In genomic region chr2:78721302-78722033, GRCh38 we compare ENCODE assay signal across 18 cellular contexts.
"Had no signal": no experiment of that assay in that cellular context is flagged by ENCODE, and none has a peak within 500 bp of the region (broad histone marks: within the 10 kb centered on the region; RNA-seq: fewer than 3 reads in every experiment).

No MANE protein-coding gene starts in this region.

- H3K27ac ChIP-seq: coronary artery, dorsolateral prefrontal cortex, gastrocnemius medialis, heart right ventricle, neutrophil, psoas muscle, skin epidermis had no signal

- H3K27me3 ChIP-seq: dorsolateral prefrontal cortex, gastrocnemius medialis, heart right ventricle, neutrophil had no signal

- ATAC-seq: esophagus mucosa; gastrocnemius medialis; heart right ventricle; left lobe of liver; mucosa of descending colon; naive thymus-derived CD8-positive, alpha-beta T cell; psoas muscle; sciatic nerve had no signal

- DNase-seq: dorsolateral prefrontal cortex; effector CD8-positive, alpha-beta T cell; gastrocnemius medialis; heart right ventricle; hypothalamus; islet precursor cell; mucosa of descending colon; naive thymus-derived CD8-positive, alpha-beta T cell; psoas muscle; retina; stimulated activated CD4-positive, alpha-beta T cell treated with anti-CD3 and anti-CD28 coated beads, Interleukin-12 subunit alpha, Interleukin-12 subunit beta, amount 100 ng/mL, for 4 hours; stimulated activated naive CD4-positive, alpha-beta T cell had no signal

- H3K4me1 ChIP-seq: gastrocnemius medialis, heart right ventricle, psoas muscle had no signal

- H3K9me3 ChIP-seq: gastrocnemius medialis, mucosa of descending colon, neutrophil, psoas muscle had no signal

- H3K4me3 ChIP-seq: coronary artery, dorsolateral prefrontal cortex, gastrocnemius medialis, heart right ventricle, mucosa of descending colon, psoas muscle, skin epidermis had no signal

- H3K36me3 ChIP-seq: gastrocnemius medialis, heart right ventricle, neutrophil had no signal
